Comparison of ENCODE assay signal across 1 cellular context in the genomic region with DNA sequence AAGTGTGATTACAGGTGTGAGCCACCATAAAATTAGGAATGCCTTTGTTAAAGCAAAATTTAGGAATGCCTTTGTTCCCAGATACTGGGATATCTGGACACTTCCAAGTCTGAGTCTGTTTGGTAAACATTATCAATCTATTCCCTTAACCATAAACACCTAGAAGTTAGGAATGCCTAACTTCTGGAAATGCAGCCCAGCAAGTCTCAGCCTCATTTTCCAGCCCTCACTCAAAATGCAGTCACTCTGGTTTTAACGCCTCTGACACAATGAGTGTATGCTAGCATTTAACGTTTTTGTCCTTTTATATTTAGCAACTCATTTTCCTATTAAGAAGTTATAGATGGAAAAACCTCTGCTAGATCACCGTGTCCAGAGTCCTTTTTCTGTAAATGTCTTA.
TF ChIP-seq lines count a peak whose summit lies in the region.

No MANE protein-coding gene starts in this region.

TF ChIP-seq in GM23338, 12 proteins besides CTCF, POLR2A, EP300 and RAD21 (continued from another document):
- TF ChIP-seq CREB1 (CRISPR knock-in tag; IDR thresholded peaks at IDR 0.05; ENCODE audit: low read depth), result no peak
